Comparison of ENCODE assay signal across 25 cellular contexts in genomic region chr5:154134499-154134898, GRCh38.
"Had no signal": no experiment of that assay in that cellular context is flagged by ENCODE, and none has a peak within 500 bp of the region (broad histone marks: within the 10 kb centered on the region; RNA-seq: fewer than 3 reads in every experiment).

No MANE protein-coding gene starts in this region.

- H3K9ac ChIP-seq: neural progenitor cell, parathyroid adenoma had no signal

- H3K27ac ChIP-seq: neural progenitor cell, ovary, parathyroid adenoma, psoas muscle, right lobe of liver, sigmoid colon, stomach, thoracic aorta, thyroid gland, tibial nerve, upper lobe of left lung, vagina had no signal

- H3K4me1 ChIP-seq: parathyroid adenoma, psoas muscle, right lobe of liver, upper lobe of left lung, vagina had no signal

- H3K27me3 ChIP-seq: neural progenitor cell, ovary, right lobe of liver, sigmoid colon, stomach, thyroid gland, tibial nerve, upper lobe of left lung, vagina had no signal

- H3K4me3 ChIP-seq: neural progenitor cell, ovary, psoas muscle, right lobe of liver, sigmoid colon, stomach, thoracic aorta, thyroid gland, tibial nerve, upper lobe of left lung, vagina had no signal

- DNase-seq: occipital lobe; ovary; posterior cingulate gyrus; psoas muscle; right cardiac atrium; right lobe of liver; sigmoid colon; small intestine; stimulated activated CD4-positive, alpha-beta T cell treated with anti-CD3 and anti-CD28 coated beads, Interleukin-15, amount 100 ng/mL, for 24 hours; stimulated activated CD4-positive, alpha-beta T cell treated with anti-CD3 and anti-CD28 coated beads, Interleukin-2, amount 100 ng/mL, for 24 hours; stimulated activated CD4-positive, alpha-beta T cell treated with anti-CD3 and anti-CD28 coated beads, Interleukin-2, amount 100 ng/mL, for 48 hours; stimulated activated CD4-positive, alpha-beta T cell treated with anti-CD3 and anti-CD28 coated beads, Interleukin-4, amount 100 ng/mL, for 24 hours; stimulated activated naive B cell treated with anti-CD40 and anti-IgM and Interleukin-4, amounts not matched to agents 10 μg/mL and 1 μg/mL and 100 μg/mL, for 72 hours; stimulated activated naive CD4-positive, alpha-beta T cell treated with Interleukin-2 at 50 U/mL for 16 hours; stomach; thyroid gland; trophoblast cell; upper lobe of left lung had no signal

- FAIRE-seq: small intestine, urothelium cell line had no signal

- H3K9me3 ChIP-seq: ovary, psoas muscle, right lobe of liver, sigmoid colon, stomach, thoracic aorta, thyroid gland, tibial nerve, upper lobe of left lung, vagina had no signal

- ATAC-seq: psoas muscle; right cardiac atrium; right lobe of liver; stimulated activated effector memory CD8-positive, alpha-beta T cell treated with anti-CD3 and anti-CD28 coated beads, Interleukin-12 subunit alpha, Interleukin-12 subunit beta, amount 100 ng/mL, for 72 hours; stimulated activated naive B cell treated with anti-CD40 and anti-IgM and Interleukin-4, amounts not matched to agents 10 μg/mL and 1 μg/mL and 100 μg/mL, for 72 hours had no signal

- H3K79me2 ChIP-seq: parathyroid adenoma had no signal

- H3K4me2 ChIP-seq: neural progenitor cell had no signal

- H2AFZ ChIP-seq: neural progenitor cell, parathyroid adenoma had no signal

- H3K36me3 ChIP-seq: neural progenitor cell, ovary, right lobe of liver, sigmoid colon, stomach, thoracic aorta, thyroid gland, tibial nerve, upper lobe of left lung, vagina had no signal
